37 cellular contexts compared by ENCODE assay signal in genomic region chr11:102632026-102632425, GRCh38. TPM values are rescaled to one million over a fixed set of nuclear protein-coding genes. Genes with fewer than 3 reads are reported as not detected.
"Had no signal": no experiment of that assay in that cellular context is flagged by ENCODE, and none has a peak within 500 bp of the region (broad histone marks: within the 10 kb centered on the region; RNA-seq: fewer than 3 reads in every experiment).

No MANE protein-coding gene starts in this region.

- H2AFZ ChIP-seq: neural progenitor cell had no signal

- H3K4me3 ChIP-seq: esophagus squamous epithelium, heart right ventricle, left lung, mucosa of descending colon, neural progenitor cell, prostate gland, right atrium auricular region, sigmoid colon, skin epidermis, spleen, stomach, thyroid gland, vagina had no signal

- ATAC-seq: effector memory CD8-positive, alpha-beta T cell; heart right ventricle; left cardiac atrium; left lung; mucosa of descending colon; naive thymus-derived CD4-positive, alpha-beta T cell had no signal

- H3K4me3 Mint-ChIP-seq: effector memory CD8-positive, alpha-beta T cell; mesothelial cell of epicardium; naive thymus-derived CD4-positive, alpha-beta T cell; nephron; neural progenitor cell had no signal

- H3K27ac Mint-ChIP-seq: effector memory CD8-positive, alpha-beta T cell; mesothelial cell of epicardium; naive thymus-derived CD4-positive, alpha-beta T cell; nephron; neural progenitor cell had no signal

- H3K4me1 Mint-ChIP-seq: mesothelial cell of epicardium, nephron, neural progenitor cell had no signal

- H3K9me3 Mint-ChIP-seq: effector memory CD8-positive, alpha-beta T cell; mesothelial cell of epicardium; nephron; neural progenitor cell had no signal

- H3K36me3 ChIP-seq: esophagus squamous epithelium, heart right ventricle, left lung, neural progenitor cell, prostate gland, right atrium auricular region, sigmoid colon, spleen, stomach, thyroid gland, vagina had no signal

- DNase-seq: cortex of kidney; effector memory CD8-positive, alpha-beta T cell; erythroblast; esophagus squamous epithelium; foreskin melanocyte; glutamatergic neuron; heart right ventricle; hippocampal formation; left cardiac atrium; left lung; mesenchymal stem cell; mucosa of descending colon; naive thymus-derived CD4-positive, alpha-beta T cell; sigmoid colon; spleen; stimulated activated CD8-positive, alpha-beta memory T cell treated with anti-CD3 and anti-CD28 coated beads, Interleukin-4, amount 100 ng/mL, for 48 hours; stimulated activated naive CD4-positive, alpha-beta T cell; stomach; thyroid gland; trophoblast cell had no signal

- H3K4me1 ChIP-seq: esophagus squamous epithelium, heart right ventricle, left lung, neural progenitor cell, right atrium auricular region, sigmoid colon, spleen, thyroid gland had no signal

- H3K9ac ChIP-seq: neural progenitor cell had no signal

- H3K9me3 ChIP-seq: esophagus squamous epithelium, heart right ventricle, left lung, mucosa of descending colon, prostate gland, right atrium auricular region, sigmoid colon, spleen, stomach, thyroid gland, vagina had no signal

- FAIRE-seq: endometrium, islet of Langerhans had no signal

- H3K27me3 ChIP-seq: esophagus squamous epithelium, left lung, neural progenitor cell, right atrium auricular region, sigmoid colon, stomach, thyroid gland, vagina had no signal

- H3K27ac ChIP-seq: esophagus squamous epithelium, heart right ventricle, left lung, neural progenitor cell, prostate gland, right atrium auricular region, sigmoid colon, skin epidermis, spleen, stomach, thyroid gland, vagina had no signal

- H3K4me2 ChIP-seq: neural progenitor cell had no signal

RNA-seq across cellular contexts. Expression of gene MMP20, which starts 6.9 kb away (rescaled TPM):
- total RNA-seq: dermis microvascular lymphatic vessel endothelial cell; esophagus squamous epithelium; heart right ventricle; kidney epithelial cell; left cardiac atrium; left lung; lower leg skin; lung microvascular endothelial cell; mesothelial cell of epicardium; mucosa of descending colon; naive thymus-derived CD4-positive, alpha-beta T cell; osteocyte; prostate gland; right atrium auricular region; sigmoid colon; spleen; stomach; subcutaneous adipose tissue; temporal lobe; thyroid gland; ureter; vagina had no signal
- polyA plus RNA-seq: heart right ventricle; naive thymus-derived CD4-positive, alpha-beta T cell; sigmoid colon; stomach had no signal
